Comparison of ENCODE assay signal across 1 cellular context in genomic region chr2:8574196-8575010, GRCh38.
TF ChIP-seq lines count a peak whose summit lies in the region.

No MANE protein-coding gene starts in this region.

TF ChIP-seq in HepG2, 621 proteins besides CTCF, POLR2A, EP300 and RAD21 (continued from another document and continues in another):
- TF ChIP-seq IRF9 (CRISPR knock-in tag; IDR thresholded peaks at IDR 0.05; ENCODE audit: borderline replicate concordance) (no peak; the same call in none of the 2 replicates), GFI1 (CRISPR knock-in tag; IDR thresholded peaks at IDR 0.05; ENCODE audit: borderline replicate concordance) (peak; percentile 91), ZNF260 (CRISPR knock-in tag; IDR thresholded peaks at IDR 0.05; ENCODE audit: borderline replicate concordance, low read depth) (0 out of 2 replicates have a peak, but pooled peaks have one; percentile 33), CHD2 (IDR thresholded peaks at IDR 0.05; ENCODE audit: low read depth, low read length) (peak; percentile 58; the same call in 1 of the 2 replicates), ZNF562 (CRISPR knock-in tag; IDR thresholded peaks at IDR 0.05; ENCODE audit: borderline replicate concordance) (no peak), ZNF577 (CRISPR knock-in tag; IDR thresholded peaks at IDR 0.05; ENCODE audit: borderline replicate concordance, low read depth) (no peak), PLSCR1 (CRISPR knock-in tag; IDR thresholded peaks at IDR 0.05; ENCODE audit: borderline replicate concordance) (0 out of 2 replicates have a peak, but pooled peaks have one; percentile 36), HNRNPUL1 (IDR thresholded peaks at IDR 0.05; ENCODE audit: low read depth, low read length) (no peak), NR2F2 (IDR thresholded peaks at IDR 0.05; ENCODE audit: borderline replicate concordance, low read depth) (peak; percentile 60; the same call in 1 of the 2 replicates), LBX2 (CRISPR knock-in tag; IDR thresholded peaks at IDR 0.05; ENCODE audit: borderline replicate concordance) (0 out of 2 replicates have a peak, but pooled peaks have one; percentile 90), STAT5B (CRISPR knock-in tag; IDR thresholded peaks at IDR 0.05) (peak; percentile 43; the same call in 1 of the 2 replicates), TBX2 (CRISPR knock-in tag; IDR thresholded peaks at IDR 0.05; ENCODE audit: borderline replicate concordance) (peak; percentile 93), KIAA2018 (CRISPR knock-in tag; IDR thresholded peaks at IDR 0.05; ENCODE audit: borderline replicate concordance) (no peak), CREB3 (CRISPR knock-in tag; IDR thresholded peaks at IDR 0.05) (no peak), POLR2G (IDR thresholded peaks at IDR 0.05; ENCODE audit: low read depth, low read length) (peak; percentile 80), ZZZ3 (CRISPR knock-in tag; IDR thresholded peaks at IDR 0.05; ENCODE audit: borderline replicate concordance) (peak; percentile 74; the same call in 1 of the 2 replicates), TRIM24 (CRISPR knock-in tag; IDR thresholded peaks at IDR 0.05) (peak; percentile 70; the same call in 1 of the 2 replicates), FOXO4 (CRISPR knock-in tag; conservative IDR thresholded peaks at IDR 0.05) (no peak), FOXO1 (CRISPR knock-in tag; IDR thresholded peaks at IDR 0.05) (peak; percentile 77), HHEX (CRISPR knock-in tag; IDR thresholded peaks at IDR 0.05) (no peak), NFKB2 (CRISPR knock-in tag; IDR thresholded peaks at IDR 0.05; ENCODE audit: borderline replicate concordance) (peak; percentile 77; the same call in 1 of the 2 replicates), ZNF7 (CRISPR knock-in tag; IDR thresholded peaks at IDR 0.05) (no peak), DRAP1 (CRISPR knock-in tag; IDR thresholded peaks at IDR 0.05) (peak; percentile 71), SRSF4 (IDR thresholded peaks at IDR 0.05; ENCODE audit: low read depth, low read length, poor library complexity, severe bottlenecking) (no peak), MBD4 (IDR thresholded peaks at IDR 0.05; ENCODE audit: borderline replicate concordance, low read length) (no peak), TMF1 (CRISPR knock-in tag; IDR thresholded peaks at IDR 0.05; ENCODE audit: low read depth) (no peak), ZNF672 (CRISPR knock-in tag; IDR thresholded peaks at IDR 0.05) (no peak), TEF (CRISPR knock-in tag; IDR thresholded peaks at IDR 0.05) (no peak), MNT (IDR thresholded peaks at IDR 0.05) (no peak), RERE (CRISPR knock-in tag; IDR thresholded peaks at IDR 0.05; ENCODE audit: low read depth) (0 out of 2 replicates have a peak, but pooled peaks have one; percentile 68)
